ENCODE assay signal across 18 cellular contexts in genomic region chr19:49585023-49585422, GRCh38. TPM values are rescaled to one million over a fixed set of nuclear protein-coding genes. Genes with fewer than 3 reads are reported as not detected.
A peak's percentile ranks its signal among the peaks of the same experiment; 100 is the strongest.
DNase-seq lines count a peak whose midpoint lies in the region; ATAC-seq and TF ChIP-seq lines count a peak whose summit lies in the region.
"Had no signal": no experiment of that assay in that cellular context is flagged by ENCODE, and none has a peak within 500 bp of the region (broad histone marks: within the 10 kb centered on the region; RNA-seq: fewer than 3 reads in every experiment).

No MANE protein-coding gene starts in this region.

- H3K4me3 Mint-ChIP-seq in WTC11 (no peak overlapping the region), nephron progenitor cell (no peak overlapping the region), Caco-2 (ENCODE audit: unreplicated experiment) (no peak overlapping the region)
- H3K4me3 Mint-ChIP-seq in activated T-cell treated with anti-CD3 and anti-CD28 coated beads, Interleukin-2, amount 50 U/mL, for 72 hours = no peak overlapping the region
- H3K4me3 Mint-ChIP-seq: stimulated activated memory B cell treated with anti-CD40 and anti-IgM and Interleukin-4, amounts not matched to agents 10 μg/mL and 1 μg/mL and 100 μg/mL, for 72 hours; T-helper 17 cell had no signal

- no peak overlapping the region for H3K4me3 ChIP-seq in Caco-2 (ENCODE audit: low read depth, low read length)
- H3K4me3 ChIP-seq: BLaER1, prostate gland, tibial artery had no signal

- no peak overlapping the region for H3K27ac Mint-ChIP-seq in WTC11
- peak overlapping the region; percentile 74 for H3K27ac Mint-ChIP-seq in nephron progenitor cell
- H3K27ac Mint-ChIP-seq in activated T-cell treated with anti-CD3 and anti-CD28 coated beads, Interleukin-2, amount 50 U/mL, for 72 hours = no peak overlapping the region
- no peak overlapping the region for H3K27ac Mint-ChIP-seq in Caco-2 (ENCODE audit: unreplicated experiment)
- H3K27ac Mint-ChIP-seq: stimulated activated memory B cell treated with anti-CD40 and anti-IgM and Interleukin-4, amounts not matched to agents 10 μg/mL and 1 μg/mL and 100 μg/mL, for 72 hours; T-helper 17 cell had no signal

- no TSS peak for BruUV-seq in Caco-2 (replicated peaks; lab: Mats Ljungman, UMichigan)

- 0 out of 2 replicates have a peak, but pooled peaks cover 4% of the 10 kb centered on the region for H3K4me1 ChIP-seq in Caco-2
- H3K4me1 ChIP-seq: prostate gland had no signal

- ATAC-seq in WTC11 (peak; percentile 23), GM18517 (IDR thresholded peaks at IDR 0.05; ENCODE audit: unreplicated experiment) (no peak)
- no peak for ATAC-seq in activated T-cell treated with anti-CD3 and anti-CD28 coated beads, Interleukin-2, amount 50 U/mL, for 72 hours (replicated peaks in 1 of 2)
- ATAC-seq: left ventricle myocardium superior; stimulated activated memory B cell treated with anti-CD40 and anti-IgM and Interleukin-4, amounts not matched to agents 10 μg/mL and 1 μg/mL and 100 μg/mL, for 72 hours; T-helper 17 cell had no signal

- TF ChIP-seq CTCF in WTC11 (IDR thresholded peaks at IDR 0.05) = no peak
- TF ChIP-seq CTCF in nephron progenitor cell (IDR thresholded peaks at IDR 0.05) = no peak
- no peak for TF ChIP-seq CTCF in Caco-2 (IDR thresholded peaks at IDR 0.05; ENCODE audit: insufficient read depth in 1 of 2, low read depth in 1 of 2, low read length in 1 of 2, severe bottlenecking in 1 of 2, unreplicated experiment in 1 of 2)

- CTCF ChIA-PET in WTC11 (lab: Charles Lee) (interaction anchor here (1.0 to 1.8 kb wide), 4 partner anchors 8 to 87 kb away, joined by 3 to 10 read pairs (median 4); partner anchors contain the start of gene RRAS), Caco-2 (lab: Charles Lee) (no interaction called here)

- POLR2A ChIA-PET in WTC11 (lab: Charles Lee) (interaction anchor here (1.0 to 1.3 kb wide), 2 partner anchors 8 to 57 kb away, joined by 3 read pairs; partner anchors contain the start of gene SCAF1), Caco-2 (lab: Charles Lee) (no interaction called here)

- H3K9me3 ChIP-seq in Caco-2 = no peaks in the 10 kb centered on the region
- H3K9me3 ChIP-seq: BLaER1, prostate gland, tibial artery had no signal

- no peaks in the 10 kb centered on the region for H3K36me3 ChIP-seq in Caco-2 (ENCODE audit: control insufficient read depth, insufficient read depth, low read length)
- H3K36me3 ChIP-seq: BLaER1, prostate gland, tibial artery had no signal

- H3K36me3 Mint-ChIP-seq in WTC11 (no peaks in the 10 kb centered on the region), nephron progenitor cell (ENCODE audit: low read depth) (no peaks in the 10 kb centered on the region), Caco-2 (ENCODE audit: insufficient read depth, unreplicated experiment) (peaks cover 11% of the 10 kb centered on the region)
- peaks cover 2% of the 10 kb centered on the region in 2 donors for H3K36me3 Mint-ChIP-seq in activated T-cell treated with anti-CD3 and anti-CD28 coated beads, Interleukin-2, amount 50 U/mL, for 72 hours (ENCODE audit: insufficient read depth in 2 of 2)
- H3K36me3 Mint-ChIP-seq: stimulated activated memory B cell treated with anti-CD40 and anti-IgM and Interleukin-4, amounts not matched to agents 10 μg/mL and 1 μg/mL and 100 μg/mL, for 72 hours had no signal

- intact Hi-C loops in Caco-2 (cut with micrococcal nuclease; ENCODE audit: unreplicated experiment) = no loop called here

- peak; percentile 62 for DNase-seq in DMS 273 (lab: John Stamatoyannopoulos, UW; ENCODE audit: unreplicated experiment)
- DNase-seq in DMS 273 treated with DMSO at 0.1 percent for 48 hours (lab: John Stamatoyannopoulos, UW) = no peak
- peak; percentile 35 for DNase-seq in NCI-H1105 treated with DMSO at 0.1 percent for 48 hours (lab: John Stamatoyannopoulos, UW)
- DNase-seq in WTC11 (ENCODE audit: low spot score) = peak; percentile 82
- DNase-seq in nephron progenitor cell = peak; percentile 68
- no peak for DNase-seq in activated T-cell treated with anti-CD3 and anti-CD28 coated beads, Interleukin-2, amount 50 U/mL, for 72 hours
- no peak for DNase-seq in Caco-2
- DNase-seq: activated CD4-positive, CD25-positive, alpha-beta regulatory T cell; activated gamma-delta T cell; left ventricle myocardium superior; MV-4-11; NK-92 treated with Interleukin-12 subunit alpha and Interleukin-12 subunit beta, amount 100 ng/mL, for 24 hours; T-helper 17 cell; tibial artery had no signal

- H3K4me1 Mint-ChIP-seq in WTC11 (peaks cover 21% of the 10 kb centered on the region), nephron progenitor cell (peaks cover 34% of the 10 kb centered on the region), Caco-2 (ENCODE audit: low read depth, unreplicated experiment) (peaks cover 6% of the 10 kb centered on the region)
- H3K4me1 Mint-ChIP-seq in activated T-cell treated with anti-CD3 and anti-CD28 coated beads, Interleukin-2, amount 50 U/mL, for 72 hours (ENCODE audit: low read depth) = peaks cover 25% of the 10 kb centered on the region

- H3K27me3 Mint-ChIP-seq in WTC11 (ENCODE audit: low read depth) (no peaks in the 10 kb centered on the region), nephron progenitor cell (ENCODE audit: low read depth, poor library complexity) (peaks cover 9% of the 10 kb centered on the region), Caco-2 (ENCODE audit: insufficient read depth, unreplicated experiment) (no peaks in the 10 kb centered on the region)
- H3K27me3 Mint-ChIP-seq in activated T-cell treated with anti-CD3 and anti-CD28 coated beads, Interleukin-2, amount 50 U/mL, for 72 hours (ENCODE audit: low read depth) = no peaks in the 10 kb centered on the region
- H3K27me3 Mint-ChIP-seq: stimulated activated memory B cell treated with anti-CD40 and anti-IgM and Interleukin-4, amounts not matched to agents 10 μg/mL and 1 μg/mL and 100 μg/mL, for 72 hours; T-helper 17 cell had no signal

- H3K9me3 Mint-ChIP-seq in WTC11 = no peaks in the 10 kb centered on the region
- H3K9me3 Mint-ChIP-seq in nephron progenitor cell = no peaks in the 10 kb centered on the region
- H3K9me3 Mint-ChIP-seq in activated T-cell treated with anti-CD3 and anti-CD28 coated beads, Interleukin-2, amount 50 U/mL, for 72 hours = no peaks in the 10 kb centered on the region
- H3K9me3 Mint-ChIP-seq in Caco-2 (ENCODE audit: unreplicated experiment) = no peaks in the 10 kb centered on the region
- H3K9me3 Mint-ChIP-seq: stimulated activated memory B cell treated with anti-CD40 and anti-IgM and Interleukin-4, amounts not matched to agents 10 μg/mL and 1 μg/mL and 100 μg/mL, for 72 hours had no signal

- H3K27me3 ChIP-seq in Caco-2 (replicated peaks; ENCODE audit: control insufficient read depth, insufficient read depth, low read length) = no peaks in the 10 kb centered on the region
- H3K27me3 ChIP-seq: BLaER1, tibial artery had no signal

TF ChIP-seq in WTC11, 78 proteins besides CTCF, POLR2A, EP300 and RAD21 (continues in another document):
- TF ChIP-seq ZNF263 (CRISPR knock-in tag; IDR thresholded peaks at IDR 0.05; ENCODE audit: low read depth) = no peak
- TF ChIP-seq TEAD4 (CRISPR knock-in tag; IDR thresholded peaks at IDR 0.05) = no peak
- TF ChIP-seq HMGA2 (CRISPR knock-in tag; IDR thresholded peaks at IDR 0.05) = no peak
- TF ChIP-seq ARID4B (CRISPR knock-in tag; IDR thresholded peaks at IDR 0.05; ENCODE audit: borderline replicate concordance) = no peak

RNA-seq across cellular contexts. Expression of gene PRRG2, which starts 3.9 kb away (rescaled TPM):
- total RNA-seq in WTC11 (2021) = 5.9 to 7.0 TPM (median 6.9 TPM) in 3 replicates
- total RNA-seq in activated T-cell treated with anti-CD3 and anti-CD28 coated beads, Interleukin-2, amount 50 U/mL, for 72 hours = 1 to 10 TPM in 1 of 2 donors, under 1 TPM in 1; 0.88 to 1.1 TPM
- 7.7 and 8.4 TPM in 2 replicates for total RNA-seq in Caco-2 (2022)

RNA-seq across cellular contexts. Expression of gene NOSIP, which starts 4.7 kb away (rescaled TPM):
- 82.3 to 97.9 TPM (median 87.6 TPM) in 3 replicates for total RNA-seq in WTC11 (2021)
- 10 to 100 TPM; 66.0 to 72.7 TPM for total RNA-seq in activated T-cell treated with anti-CD3 and anti-CD28 coated beads, Interleukin-2, amount 50 U/mL, for 72 hours
- total RNA-seq in Caco-2 (2022) = 74.7 and 77.7 TPM in 2 replicates

RNA-seq across cellular contexts. Expression of gene PRR12, which starts 6.0 kb away (rescaled TPM):
- total RNA-seq in WTC11 (2021) (78.6 to 86.1 TPM (median 83.3 TPM) in 3 replicates), Caco-2 (2022) (38.8 and 40.5 TPM in 2 replicates)
- total RNA-seq in activated T-cell treated with anti-CD3 and anti-CD28 coated beads, Interleukin-2, amount 50 U/mL, for 72 hours = 10 to 100 TPM; 23.9 to 24.6 TPM

RNA-seq across cellular contexts. Expression of gene RRAS, which starts 54.9 kb away (rescaled TPM):
- total RNA-seq in WTC11 (2021) (11.4 to 17.9 TPM (median 15.7 TPM) in 3 replicates), Caco-2 (2022) (10.6 and 11.3 TPM in 2 replicates)
- total RNA-seq in activated T-cell treated with anti-CD3 and anti-CD28 coated beads, Interleukin-2, amount 50 U/mL, for 72 hours = 10 to 100 TPM; 11.3 to 13.5 TPM

RNA-seq across cellular contexts. Expression of gene SCAF1, which starts 57.0 kb away (rescaled TPM):
- total RNA-seq in WTC11 (2021) (103 to 109 TPM (median 105 TPM) in 3 replicates), Caco-2 (2022) (83.4 and 89.5 TPM in 2 replicates)
- 10 to 100 TPM; 57.7 to 60.1 TPM for total RNA-seq in activated T-cell treated with anti-CD3 and anti-CD28 coated beads, Interleukin-2, amount 50 U/mL, for 72 hours

Comparison
In these comparisons a context has a peak if more than half of its experiments do, and no peak if none do; other contexts are left out.
1. DNase-seq: peak in DMS 273 (single experiment), NCI-H1105 treated with DMSO at 0.1 percent for 48 hours (single experiment), WTC11 (single experiment) and nephron progenitor cell (single experiment); none in DMS 273 treated with DMSO at 0.1 percent for 48 hours (single experiment), activated T-cell treated with anti-CD3 and anti-CD28 coated beads, Interleukin-2, amount 50 U/mL, for 72 hours (0 of 2) and Caco-2 (0 of 2).